ENCODE assay signal across 1 cellular context in the genomic region with DNA sequence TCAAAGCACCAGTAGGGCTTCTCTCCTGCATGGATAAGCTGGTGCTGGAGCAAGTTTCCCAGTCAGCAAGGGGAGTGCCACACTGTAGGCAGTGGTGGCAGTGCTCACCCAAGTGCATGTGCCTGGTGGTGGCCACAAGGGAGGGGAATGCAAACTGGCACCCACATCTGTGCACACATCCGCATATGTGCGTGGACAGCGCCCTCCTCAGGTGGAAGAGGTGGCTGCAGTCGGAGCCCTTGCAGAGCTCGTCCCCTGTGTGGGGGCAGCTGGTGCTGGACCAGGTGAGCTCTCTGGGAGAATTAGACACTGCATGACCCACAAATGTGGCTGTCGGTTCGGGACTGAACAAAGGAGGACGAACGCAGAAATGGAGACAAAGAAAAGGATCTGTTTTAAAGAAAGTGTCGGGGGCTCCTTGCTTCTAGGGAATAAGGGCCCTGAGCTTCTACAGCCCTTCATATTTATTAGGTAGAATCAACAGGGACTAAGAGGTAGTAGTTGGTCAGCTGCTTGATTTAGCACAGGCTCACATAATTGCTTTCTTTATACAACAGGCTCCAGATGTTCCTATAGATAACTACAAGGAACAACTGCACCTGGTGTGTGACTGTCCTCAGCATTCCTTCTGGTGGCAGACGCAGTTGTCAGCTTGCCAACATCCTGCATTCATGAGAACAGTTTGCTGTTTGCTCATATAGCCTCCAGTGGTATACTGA.
TF ChIP-seq lines count a peak whose summit lies in the region.

No MANE protein-coding gene starts in this region.

TF ChIP-seq in GM12878, 131 proteins besides CTCF, POLR2A, EP300 and RAD21:
- TF ChIP-seq PAX8 (IDR thresholded peaks at IDR 0.05) (no peak), BHLHE40 (IDR thresholded peaks at IDR 0.05; ENCODE audit: borderline replicate concordance in 1 of 2, low read depth in 2 of 2, low read length in 1 of 2) (peak; percentile 13 to 73; a peak in 2 of 4 replicates), SMC3 (IDR thresholded peaks at IDR 0.05; ENCODE audit: borderline replicate concordance, low read length) (peak; percentile 39; the same call in 1 of the 2 replicates), PAX5 (IDR thresholded peaks at IDR 0.05; ENCODE audit: borderline replicate concordance, low read depth, low read length) (0 out of 2 replicates have a peak, but pooled peaks have one; percentile 16)
